8 cellular contexts compared by ENCODE assay signal in the genomic region with DNA sequence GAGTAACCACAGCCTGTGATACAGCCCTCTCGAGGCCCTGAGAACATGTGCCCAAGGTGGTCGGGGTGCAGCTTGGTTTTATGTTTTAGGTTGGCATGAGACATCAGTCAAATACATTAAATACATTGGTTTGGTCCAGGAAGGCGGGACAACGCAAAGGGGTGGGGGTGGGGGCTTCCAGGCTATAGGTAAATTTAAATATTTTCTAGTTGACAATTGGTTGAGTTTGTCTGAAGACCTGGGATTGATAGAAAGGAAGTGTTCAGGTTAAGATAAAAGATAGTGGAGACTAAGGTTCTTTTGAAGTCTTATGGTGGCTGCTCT. TPM values are rescaled to one million over a fixed set of nuclear protein-coding genes. Genes with fewer than 3 reads are reported as not detected.
A peak's percentile ranks its signal among the peaks of the same experiment; 100 is the strongest.
DNase-seq lines count a peak whose midpoint lies in the region; ATAC-seq and TF ChIP-seq lines count a peak whose summit lies in the region.

No MANE protein-coding gene starts in this region.

- H3K36me3 Mint-ChIP-seq in memory B cell: peaks cover 4% of the 10 kb centered on the region

- DNase-seq in left ventricle myocardium inferior (no peak), cardiac septum (ENCODE audit: low spot score) (no peak), ascending aorta (ENCODE audit: low spot score in 2 of 2) (no peak), memory B cell (ENCODE audit: low spot score in 2 of 2) (no peak), uterus (no peak), iPS-NIHi11 (ENCODE audit: low spot score) (no peak)

- peaks cover 14% of the 10 kb centered on the region for H3K36me3 ChIP-seq in left ventricle myocardium inferior
- H3K36me3 ChIP-seq in ascending aorta: peaks cover 4% of the 10 kb centered on the region in 2 donors
- H3K36me3 ChIP-seq in uterus: no peaks in the 10 kb centered on the region

- intact Hi-C loops in left ventricle myocardium inferior (cut with micrococcal nuclease): no loop called here
- intact Hi-C loops in cardiac septum (cut with DNase I): loop anchor here (5.0 kb wide), 1 partner anchor 147 kb away; a partner anchor contains a TSS
- intact Hi-C loops in ascending aorta (cut with DNase I): loop anchor here (5.0 to 10.0 kb wide), 3 partner anchors 152 to 744 kb away; no protein-coding TSS in a partner anchor
- intact Hi-C loops in uterus (cut with DNase I; ENCODE audit: low total_unique reads): no loop called here

- peak overlapping the region; percentile 92 for H3K4me3 Mint-ChIP-seq in memory B cell

- no peak for TF ChIP-seq POLR2A in uterus (IDR thresholded peaks at IDR 0.05)

- H3K4me1 ChIP-seq in left ventricle myocardium inferior (peaks cover 60% of the 10 kb centered on the region), ascending aorta (peaks cover 7 to 20% of the 10 kb centered on the region in 2 donors), uterus (peaks cover 0 to 16% of the 10 kb centered on the region in 2 donors)

- no peaks in the 10 kb centered on the region for H3K27me3 Mint-ChIP-seq in memory B cell

- no peak for ATAC-seq in memory B cell (ENCODE audit: low read depth)
- no peak for ATAC-seq in HG03442 (IDR thresholded peaks at IDR 0.05; ENCODE audit: unreplicated experiment)
- ATAC-seq in HG03378 (IDR thresholded peaks at IDR 0.05; ENCODE audit: unreplicated experiment): no peak

- H3K27ac Mint-ChIP-seq in memory B cell: peak overlapping the region; percentile 89

- no peaks in the 10 kb centered on the region for H3K9me3 Mint-ChIP-seq in memory B cell

- H3K9me3 ChIP-seq in left ventricle myocardium inferior (replicated peaks) (no peaks in the 10 kb centered on the region), ascending aorta (no peaks in the 10 kb centered on the region), uterus (no peaks in the 10 kb centered on the region)

- no peak for TF ChIP-seq CTCF in left ventricle myocardium inferior (IDR thresholded peaks at IDR 0.05; ENCODE audit: borderline replicate concordance)
- no peak for TF ChIP-seq CTCF in ascending aorta (IDR thresholded peaks at IDR 0.05)
- no peak for TF ChIP-seq CTCF in uterus (IDR thresholded peaks at IDR 0.05)

- peaks cover 32% of the 10 kb centered on the region for H3K4me1 Mint-ChIP-seq in memory B cell

- H3K4me3 ChIP-seq in left ventricle myocardium inferior: peak overlapping the region; percentile 79
- H3K4me3 ChIP-seq in ascending aorta: peak overlapping the region; percentile 70 to 92
- peak overlapping the region in 1 of 2 donors; percentile 81 for H3K4me3 ChIP-seq in uterus

- peak overlapping the region; percentile 100 for H3K27ac ChIP-seq in left ventricle myocardium inferior (replicated peaks)
- H3K27ac ChIP-seq in ascending aorta: peak overlapping the region in 1 of 2 donors; percentile 23
- H3K27ac ChIP-seq in uterus: peak overlapping the region; percentile 95 to 98

- no peaks in the 10 kb centered on the region for H3K27me3 ChIP-seq in left ventricle myocardium inferior (ENCODE audit: low read depth)
- H3K27me3 ChIP-seq in ascending aorta: no peaks in the 10 kb centered on the region
- no peaks in the 10 kb centered on the region for H3K27me3 ChIP-seq in uterus

RNA-seq across cellular contexts. Expression of a gene that starts 1.2 kb away (rescaled TPM):
- total RNA-seq in left ventricle myocardium inferior (4.4 TPM), cardiac septum (5.1 TPM), ascending aorta (3.1 TPM), uterus (10 to 100 TPM in 1 of 4 donors, 1 to 10 TPM in 3; 1.3 to 15.8 (median 7.6) TPM)

RNA-seq across cellular contexts. Expression of a gene that starts 42.1 kb away (rescaled TPM):
- total RNA-seq in left ventricle myocardium inferior: not detected
- total RNA-seq in cardiac septum: not detected
- total RNA-seq in ascending aorta: not detected
- under 1 TPM in 2 of 4 donors, not detected in 2; 0.26 to 0.34 TPM for total RNA-seq in uterus

Comparison
In these comparisons a context has a peak if more than half of its experiments do, and no peak if none do; other contexts are left out.
1. intact Hi-C loops: an anchor here in cardiac septum (5.0 kb wide) and ascending aorta (5.0 to 10.0 kb wide); none called in left ventricle myocardium inferior and uterus.